In the genomic region with DNA sequence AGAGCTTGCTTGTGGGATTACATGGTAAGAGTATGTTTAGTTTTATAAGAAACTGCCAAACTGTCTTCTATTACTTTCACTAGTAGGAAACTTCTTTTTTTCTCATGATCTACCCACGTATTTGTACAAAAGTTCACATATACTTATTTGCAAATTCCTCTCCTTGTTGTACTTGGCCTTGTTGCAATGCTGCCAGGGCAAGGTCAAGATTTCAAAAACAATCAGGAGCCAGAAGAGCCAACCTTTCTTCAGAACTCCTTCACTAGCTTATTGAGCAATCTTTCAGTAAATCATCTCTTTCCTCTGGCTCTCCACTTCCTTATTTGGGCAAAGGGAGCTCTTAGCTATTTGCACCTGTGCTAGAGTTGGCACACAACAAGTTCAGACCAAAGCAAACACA, we compare ENCODE assay signal across 8 cellular contexts. TPM values are rescaled to one million over a fixed set of nuclear protein-coding genes. Genes with fewer than 3 reads are reported as not detected.
DNase-seq lines count a peak whose midpoint lies in the region; ATAC-seq and TF ChIP-seq lines count a peak whose summit lies in the region.
"Had no signal": no experiment of that assay in that cellular context is flagged by ENCODE, and none has a peak within 500 bp of the region (broad histone marks: within the 10 kb centered on the region; RNA-seq: fewer than 3 reads in every experiment).

No MANE protein-coding gene starts in this region.

- H3K4me3 ChIP-seq in LNCaP clone FGC (ENCODE audit: low read depth, low read length), result no peak overlapping the region

- TF ChIP-seq CTCF in LNCaP clone FGC (IDR thresholded peaks at IDR 0.05; ENCODE audit: control insufficient read depth, extremely low read depth, insufficient read depth), result no peak

- DNase-seq in LNCaP clone FGC (ENCODE audit: low read depth), result peak; percentile 99
- DNase-seq in dermis blood vessel endothelial cell, result peak; percentile 83
- DNase-seq in stromal cell of bone marrow (ENCODE audit: low read depth), result peak; percentile 75
- no peak for DNase-seq in LoVo (ENCODE audit: low spot score)
- DNase-seq in HuH-7.5 (ENCODE audit: low spot score), result no peak
- DNase-seq: activated T-cell treated with anti-CD3 and anti-CD28 coated beads, Interleukin-2, amount 50 U/mL, for 4 hours had no signal

- ATAC-seq in GM19467 (IDR thresholded peaks at IDR 0.05; ENCODE audit: unreplicated experiment), result peak; percentile 74
- no peak for ATAC-seq in GM18502 (IDR thresholded peaks at IDR 0.05; ENCODE audit: poor library complexity, unreplicated experiment)
- ATAC-seq: activated T-cell treated with anti-CD3 and anti-CD28 coated beads, Interleukin-2, amount 50 U/mL, for 4 hours had no signal

RNA-seq across cellular contexts. Expression of a gene that starts 9.7 kb away (rescaled TPM):
- total RNA-seq in dermis blood vessel endothelial cell, result 17.9 and 27.0 TPM in 2 replicates

RNA-seq across cellular contexts. Expression of a gene that starts 13.2 kb away (rescaled TPM):
- total RNA-seq in dermis blood vessel endothelial cell, result 61.1 and 74.7 TPM in 2 replicates

RNA-seq across cellular contexts. Expression of a gene that starts 27.2 kb away (rescaled TPM):
- total RNA-seq in dermis blood vessel endothelial cell, result not detected in 2 replicates
- total RNA-seq: activated T-cell treated with anti-CD3 and anti-CD28 coated beads, Interleukin-2, amount 50 U/mL, for 4 hours had no signal

RNA-seq across cellular contexts. Expression of a gene that starts 51.4 kb away (rescaled TPM):
- not detected in 2 replicates for total RNA-seq in dermis blood vessel endothelial cell
- total RNA-seq: activated T-cell treated with anti-CD3 and anti-CD28 coated beads, Interleukin-2, amount 50 U/mL, for 4 hours had no signal

Comparison
In these comparisons a context has a peak if more than half of its experiments do, and no peak if none do; other contexts are left out.
1. DNase-seq: peak in LNCaP clone FGC (single experiment), dermis blood vessel endothelial cell (single experiment) and stromal cell of bone marrow (single experiment); none in LoVo (single experiment) and HuH-7.5 (single experiment).